ENCODE assay signal across 22 cellular contexts in genomic region chr17:60049936-60050335, GRCh38.
"Had no signal": no experiment of that assay in that cellular context is flagged by ENCODE, and none has a peak within 500 bp of the region (broad histone marks: within the 10 kb centered on the region; RNA-seq: fewer than 3 reads in every experiment).

No MANE protein-coding gene starts in this region.

- H3K27me3 Mint-ChIP-seq: activated naive CD8-positive, alpha-beta T cell treated with anti-CD3 and anti-CD28 coated beads, Interleukin-2, amount 10 ng/mL, durations not matched to agents 7 days and 5 days; memory B cell; stimulated activated memory B cell treated with anti-CD40 and anti-IgM and Interleukin-4, amounts not matched to agents 10 μg/mL and 1 μg/mL and 100 μg/mL, for 72 hours had no signal

- ATAC-seq: activated T-cell treated with anti-CD3 and anti-CD28 coated beads, Interleukin-2, amount 50 U/mL, for 4 hours; gastroesophageal sphincter; heart left ventricle; left colon; mucosa of descending colon; sciatic nerve; stimulated activated memory B cell treated with anti-CD40 and anti-IgM and Interleukin-4, amounts not matched to agents 10 μg/mL and 1 μg/mL and 100 μg/mL, for 72 hours; WTC11 had no signal

- H3K27ac ChIP-seq: cardiac muscle cell, gastroesophageal sphincter, heart left ventricle had no signal

- H3K27me3 ChIP-seq: cardiac muscle cell, gastroesophageal sphincter, heart left ventricle had no signal

- DNase-seq: activated CD4-positive, alpha-beta T cell treated with anti-CD3 and anti-CD28 coated beads, Interleukin-2, amount 50 U/mL, for 4 hours; activated CD8-positive, alpha-beta memory T cell treated with anti-CD3 and anti-CD28 coated beads for 24 hours; activated CD8-positive, alpha-beta memory T cell treated with anti-CD3 and anti-CD28 coated beads, Interleukin-2, amount 50 U/mL, for 4 hours; activated naive CD4-positive, alpha-beta T cell treated with Interleukin-2 at 50 U/mL for 16 hours; activated naive CD8-positive, alpha-beta T cell treated with anti-CD3 and anti-CD28 coated beads, Interleukin-2, amount 10 ng/mL, durations not matched to agents 7 days and 5 days; activated T-cell treated with anti-CD3 and anti-CD28 coated beads, Interleukin-2, amount 50 U/mL, for 4 hours; cortex of kidney; heart left ventricle; left colon; mucosa of descending colon; nephron progenitor cell; nucleus accumbens; stimulated activated CD4-positive, alpha-beta T cell treated with anti-CD3 and anti-CD28 coated beads, Interleukin-15, amount 100 ng/mL, for 24 hours; T1000; trophoblast cell had no signal

- H3K27ac Mint-ChIP-seq: activated naive CD8-positive, alpha-beta T cell treated with anti-CD3 and anti-CD28 coated beads, Interleukin-2, amount 10 ng/mL, durations not matched to agents 7 days and 5 days; memory B cell; nephron progenitor cell; stimulated activated memory B cell treated with anti-CD40 and anti-IgM and Interleukin-4, amounts not matched to agents 10 μg/mL and 1 μg/mL and 100 μg/mL, for 72 hours; WTC11 had no signal

- H3K9me3 ChIP-seq: gastroesophageal sphincter, heart left ventricle, mucosa of descending colon had no signal

- H3K4me2 ChIP-seq: smooth muscle cell had no signal

- H3K4me3 Mint-ChIP-seq: activated naive CD8-positive, alpha-beta T cell treated with anti-CD3 and anti-CD28 coated beads, Interleukin-2, amount 10 ng/mL, durations not matched to agents 7 days and 5 days; activated T-cell treated with anti-CD3 and anti-CD28 coated beads, Interleukin-2, amount 50 U/mL, for 4 hours; memory B cell; nephron progenitor cell; stimulated activated memory B cell treated with anti-CD40 and anti-IgM and Interleukin-4, amounts not matched to agents 10 μg/mL and 1 μg/mL and 100 μg/mL, for 72 hours; WTC11 had no signal

- H3K4me1 Mint-ChIP-seq: activated naive CD8-positive, alpha-beta T cell treated with anti-CD3 and anti-CD28 coated beads, Interleukin-2, amount 10 ng/mL, durations not matched to agents 7 days and 5 days; memory B cell; nephron progenitor cell; stimulated activated memory B cell treated with anti-CD40 and anti-IgM and Interleukin-4, amounts not matched to agents 10 μg/mL and 1 μg/mL and 100 μg/mL, for 72 hours; WTC11 had no signal

- H3K4me3 ChIP-seq: cardiac muscle cell, gastroesophageal sphincter, heart left ventricle, mucosa of descending colon, smooth muscle cell had no signal

- H3K9me3 Mint-ChIP-seq: activated naive CD8-positive, alpha-beta T cell treated with anti-CD3 and anti-CD28 coated beads, Interleukin-2, amount 10 ng/mL, durations not matched to agents 7 days and 5 days; activated T-cell treated with anti-CD3 and anti-CD28 coated beads, Interleukin-2, amount 50 U/mL, for 4 hours; memory B cell; nephron progenitor cell; stimulated activated memory B cell treated with anti-CD40 and anti-IgM and Interleukin-4, amounts not matched to agents 10 μg/mL and 1 μg/mL and 100 μg/mL, for 72 hours; WTC11 had no signal

- H3K4me1 ChIP-seq: gastroesophageal sphincter, heart left ventricle had no signal
